In the genomic region with DNA sequence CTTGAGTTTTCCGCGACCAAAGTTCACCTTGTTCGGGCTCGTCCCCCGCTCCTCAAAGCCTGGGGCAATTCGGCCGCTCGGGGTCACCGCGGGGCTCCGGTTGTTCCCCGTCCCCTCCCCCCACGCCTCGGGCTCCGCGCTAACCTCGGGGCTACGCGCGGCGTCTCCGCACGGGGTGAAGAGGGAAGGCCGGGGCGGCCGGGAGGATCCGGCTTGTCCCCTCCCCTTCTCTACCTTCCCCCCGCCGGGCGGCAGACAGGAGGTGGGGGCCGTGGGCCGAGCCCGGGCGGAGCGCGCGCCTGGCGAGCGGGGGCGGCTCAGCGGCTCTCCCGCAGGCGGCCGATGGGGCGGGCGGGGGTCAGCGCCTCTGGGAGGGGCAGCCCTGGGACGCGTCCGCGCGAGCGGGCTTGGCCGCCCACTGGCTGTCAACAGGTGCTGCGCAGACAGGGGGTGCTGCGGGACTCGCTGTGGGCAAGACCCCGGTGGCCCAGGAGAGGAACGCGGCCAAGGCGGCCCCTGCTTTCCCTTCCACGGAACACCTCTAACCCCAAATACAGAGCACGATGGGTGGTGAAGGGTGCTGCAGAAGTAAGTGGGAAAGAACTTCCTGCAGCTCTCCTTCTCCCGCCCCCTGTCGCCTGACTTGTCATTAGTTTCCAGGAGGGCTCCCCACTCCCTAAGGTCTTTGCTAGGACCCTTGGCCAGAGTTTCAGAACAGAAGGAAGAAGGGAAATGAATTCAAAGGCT, we compare ENCODE assay signal across 8 cellular contexts. TPM values are rescaled to one million over a fixed set of nuclear protein-coding genes. Genes with fewer than 3 reads are reported as not detected.
DNase-seq lines count a peak whose midpoint lies in the region; ATAC-seq, FAIRE-seq and TF ChIP-seq lines count a peak whose summit lies in the region.

A gene with protein sequence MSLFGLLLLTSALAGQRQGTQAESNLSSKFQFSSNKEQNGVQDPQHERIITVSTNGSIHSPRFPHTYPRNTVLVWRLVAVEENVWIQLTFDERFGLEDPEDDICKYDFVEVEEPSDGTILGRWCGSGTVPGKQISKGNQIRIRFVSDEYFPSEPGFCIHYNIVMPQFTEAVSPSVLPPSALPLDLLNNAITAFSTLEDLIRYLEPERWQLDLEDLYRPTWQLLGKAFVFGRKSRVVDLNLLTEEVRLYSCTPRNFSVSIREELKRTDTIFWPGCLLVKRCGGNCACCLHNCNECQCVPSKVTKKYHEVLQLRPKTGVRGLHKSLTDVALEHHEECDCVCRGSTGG (minus strand): TSS at position 177 of the 747 bp plus-strand sequence. CDS start 896 bp downstream, outside the sequence.

- H3K27me3 Mint-ChIP-seq in astrocyte (ENCODE audit: low read depth, unreplicated experiment), result no peaks in the 10 kb centered on the region

- 0 to 2% (median 1%) methylated on average over 26 to 65 of the region's 65 CpGs for whole genome bisulfite sequencing in ovary, 3 donors

- no peak for FAIRE-seq in astrocyte (lab: Jason Lieb, UNC)

- H3K27ac ChIP-seq in AG04450 (ENCODE audit: low read depth, low read length) (peak within 1 kb of the TSS; percentile 81), astrocyte (ENCODE audit: low read depth, low read length) (peak within 1 kb of the TSS; percentile 93), left ventricle myocardium inferior (replicated peaks) (peak within 1 kb of the TSS; percentile 87), ovary (peak within 1 kb of the TSS; percentile 85 to 96)

- H2AFZ ChIP-seq in astrocyte (ENCODE audit: low read depth, low read length), result peak within 1 kb of the TSS; percentile 68

- H3K27ac Mint-ChIP-seq in astrocyte (ENCODE audit: unreplicated experiment), result peak within 1 kb of the TSS; percentile 99

- ATAC-seq in GM18909 (IDR thresholded peaks at IDR 0.05; ENCODE audit: poor library complexity, unreplicated experiment) (peak; percentile 51), HG03439 (IDR thresholded peaks at IDR 0.05; ENCODE audit: unreplicated experiment) (no peak)

- H3K4me3 Mint-ChIP-seq in astrocyte (ENCODE audit: unreplicated experiment), result peak within 1 kb of the TSS; percentile 99

- peak within 1 kb of the TSS; percentile 99 for H3K9ac ChIP-seq in astrocyte (ENCODE audit: low read length)

- TF ChIP-seq CTCF in AG04450 (IDR thresholded peaks at IDR 0.05; ENCODE audit: low read depth, low read length) (peak; percentile 44), astrocyte (IDR thresholded peaks at IDR 0.05; ENCODE audit: insufficient read depth, low read depth, low read length) (no peak), left ventricle myocardium inferior (IDR thresholded peaks at IDR 0.05; ENCODE audit: borderline replicate concordance) (peak; percentile 63), ovary (IDR thresholded peaks at IDR 0.05) (peak; percentile 17 to 62 (median 58))

- H3K4me3 ChIP-seq in AG04450 (ENCODE audit: low read depth, low read length) (peak within 1 kb of the TSS; percentile 94), astrocyte (ENCODE audit: insufficient read depth, low read depth, low read length) (peak within 1 kb of the TSS; percentile 100), left ventricle myocardium inferior (peak within 1 kb of the TSS; percentile 80), ovary (peak within 1 kb of the TSS; percentile 86)

- no peaks in the 10 kb centered on the region for H3K36me3 Mint-ChIP-seq in astrocyte (ENCODE audit: low read depth, unreplicated experiment)

- no peak for TF ChIP-seq EP300 in ovary (IDR thresholded peaks at IDR 0.05)

- peaks cover 42% of the 10 kb centered on the region for H3K79me2 ChIP-seq in astrocyte (ENCODE audit: insufficient read depth, low read length)

- H3K9me3 ChIP-seq in AG04450 (ENCODE audit: control insufficient read depth, insufficient read depth, low read length), result no peaks in the 10 kb centered on the region
- H3K9me3 ChIP-seq in astrocyte (ENCODE audit: insufficient read depth, low read depth, low read length), result no peaks in the 10 kb centered on the region
- H3K9me3 ChIP-seq in left ventricle myocardium inferior (replicated peaks), result no peaks in the 10 kb centered on the region
- no peaks in the 10 kb centered on the region for H3K9me3 ChIP-seq in ovary

- POLR2A ChIA-PET in AG04450 (lab: Yijun Ruan, JAX), result interaction anchor here (0.6 to 1.2 kb wide), 2 partner anchors 9 to 1820 kb away, joined by 4 to 5 read pairs; no protein-coding TSS in a partner anchor

- H3K4me2 ChIP-seq in astrocyte (ENCODE audit: low read length), result peak within 1 kb of the TSS; percentile 92

- peaks cover 45% of the 10 kb centered on the region for H3K4me1 Mint-ChIP-seq in astrocyte (ENCODE audit: low read depth, unreplicated experiment)

- H3K27me3 ChIP-seq in AG04450 (ENCODE audit: control insufficient read depth, insufficient read depth, low read length), result no peaks in the 10 kb centered on the region
- no peaks in the 10 kb centered on the region for H3K27me3 ChIP-seq in astrocyte (ENCODE audit: insufficient read depth, low read length)
- no peaks in the 10 kb centered on the region for H3K27me3 ChIP-seq in left ventricle myocardium inferior (ENCODE audit: low read depth)
- no peaks in the 10 kb centered on the region for H3K27me3 ChIP-seq in ovary

- CTCF ChIA-PET in AG04450 (lab: Charles Lee), result interaction anchor here (1.0 to 5.4 kb wide), 8 partner anchors 10 to 496 kb away, joined by 3 to 53 read pairs (median 5); no protein-coding TSS in a partner anchor

- H3K9me3 Mint-ChIP-seq in astrocyte (ENCODE audit: unreplicated experiment), result no peaks in the 10 kb centered on the region

- TF ChIP-seq POLR2A in ovary (IDR thresholded peaks at IDR 0.05), result peak; percentile 24

- intact Hi-C loops in left ventricle myocardium inferior (cut with micrococcal nuclease), result no loop called here
- intact Hi-C loops in ovary (cut with DNase I), result loop anchor here in 1 of 4 donors (10.0 kb wide), 2 partner anchors 73 to 207 kb away; no protein-coding TSS in a partner anchor

- DNase-seq in AG04450 (ENCODE audit: low read depth, low spot score) (no peak), NCI-H446 (lab: John Stamatoyannopoulos, UW) (peak; percentile 58 to 84), astrocyte (ENCODE audit: low read depth) (peak; percentile 66), left ventricle myocardium inferior (peak; percentile 79), ovary (peak; percentile 82 to 88 (median 87)), foreskin melanocyte (no peak)

- H3K36me3 ChIP-seq in astrocyte (ENCODE audit: insufficient read depth, low read length), result no peaks in the 10 kb centered on the region
- H3K36me3 ChIP-seq in left ventricle myocardium inferior, result no peaks in the 10 kb centered on the region
- no peaks in the 10 kb centered on the region for H3K36me3 ChIP-seq in ovary

- H4K20me1 ChIP-seq in astrocyte (ENCODE audit: insufficient read depth, low read length), result peaks cover 16% of the 10 kb centered on the region

- H3K4me1 ChIP-seq in astrocyte (ENCODE audit: insufficient read depth, low read length) (peaks cover 65% of the 10 kb centered on the region), left ventricle myocardium inferior (peaks cover 43% of the 10 kb centered on the region), ovary (ENCODE audit: insufficient read depth) (peaks cover 11% of the 10 kb centered on the region)

RNA-seq across cellular contexts. Expression of the gene that starts here (rescaled TPM):
- polyA plus RNA-seq in AG04450 (2011; rRNA removed) (66.8 and 72.7 TPM in 2 replicates), ovary (10 to 100 TPM; 27.4 to 48.8 TPM)
- polyA minus RNA-seq in AG04450 (2011; rRNA and poly(A)+ RNA removed), result 90.2 and 126 TPM in 2 replicates
- total RNA-seq in astrocyte (167 and 188 TPM in 2 replicates), left ventricle myocardium inferior (12.9 TPM), ovary (10 to 100 TPM; 18.6 to 58.0 (median 36.2) TPM)

Comparison
In these comparisons a context has a peak if more than half of its experiments do, and no peak if none do; other contexts are left out.
1. DNase-seq: peak in NCI-H446 (2 of 2), astrocyte (single experiment), left ventricle myocardium inferior (single experiment) and ovary (5 of 5); none in AG04450 (single experiment) and foreskin melanocyte (single experiment).
2. Peak in every context shown above with its lines, with median percentiles within 50 percentile points of each other: H3K27ac ChIP-seq and H3K4me3 ChIP-seq.